20 cellular contexts compared by ENCODE assay signal in genomic region chr11:37184371-37184770, GRCh38.
"Had no signal": no experiment of that assay in that cellular context is flagged by ENCODE, and none has a peak within 500 bp of the region (broad histone marks: within the 10 kb centered on the region; RNA-seq: fewer than 3 reads in every experiment).

No MANE protein-coding gene starts in this region.

- H3K36me3 ChIP-seq: colonic mucosa, esophagus squamous epithelium, left lung, neutrophil, pancreas, stomach, thyroid gland had no signal

- H3K4me1 ChIP-seq: colonic mucosa, esophagus squamous epithelium, left lung, pancreas, stomach, thyroid gland had no signal

- DNase-seq: colonic mucosa; dermis blood vessel endothelial cell; effector memory CD4-positive, alpha-beta T cell; esophagus squamous epithelium; foreskin melanocyte; glutamatergic neuron; kidney; left lung; mesenchymal stem cell; midbrain; naive thymus-derived CD4-positive, alpha-beta T cell; pancreas; stimulated activated CD4-positive, alpha-beta T cell treated with anti-CD3 and anti-CD28 coated beads, Interleukin-2, amount 100 ng/mL, for 24 hours; stimulated activated CD4-positive, alpha-beta T cell treated with anti-CD3 and anti-CD28 coated beads, Interleukin-4, amount 100 ng/mL, for 24 hours; stimulated activated naive CD4-positive, alpha-beta T cell treated with Interleukin-2 at 50 U/mL for 16 hours; stomach; thyroid gland had no signal

- H3K27me3 ChIP-seq: colonic mucosa, esophagus squamous epithelium, left lung, neutrophil, pancreas, stomach, thyroid gland had no signal

- H3K9me3 ChIP-seq: colonic mucosa, neutrophil, pancreas, thyroid gland had no signal

- H3K4me3 ChIP-seq: colonic mucosa, esophagus squamous epithelium, left lung, pancreas, stomach, thyroid gland had no signal

- ATAC-seq: naive thymus-derived CD4-positive, alpha-beta T cell; pancreas; sciatic nerve; stimulated activated effector memory CD8-positive, alpha-beta T cell treated with anti-CD3 and anti-CD28 coated beads, Interleukin-12 subunit alpha, Interleukin-12 subunit beta, amount 100 ng/mL, for 72 hours had no signal

- H3K27ac ChIP-seq: colonic mucosa, esophagus squamous epithelium, left lung, neutrophil, pancreas, stomach, thyroid gland had no signal
